18 cellular contexts compared by ENCODE assay signal in the genomic region with DNA sequence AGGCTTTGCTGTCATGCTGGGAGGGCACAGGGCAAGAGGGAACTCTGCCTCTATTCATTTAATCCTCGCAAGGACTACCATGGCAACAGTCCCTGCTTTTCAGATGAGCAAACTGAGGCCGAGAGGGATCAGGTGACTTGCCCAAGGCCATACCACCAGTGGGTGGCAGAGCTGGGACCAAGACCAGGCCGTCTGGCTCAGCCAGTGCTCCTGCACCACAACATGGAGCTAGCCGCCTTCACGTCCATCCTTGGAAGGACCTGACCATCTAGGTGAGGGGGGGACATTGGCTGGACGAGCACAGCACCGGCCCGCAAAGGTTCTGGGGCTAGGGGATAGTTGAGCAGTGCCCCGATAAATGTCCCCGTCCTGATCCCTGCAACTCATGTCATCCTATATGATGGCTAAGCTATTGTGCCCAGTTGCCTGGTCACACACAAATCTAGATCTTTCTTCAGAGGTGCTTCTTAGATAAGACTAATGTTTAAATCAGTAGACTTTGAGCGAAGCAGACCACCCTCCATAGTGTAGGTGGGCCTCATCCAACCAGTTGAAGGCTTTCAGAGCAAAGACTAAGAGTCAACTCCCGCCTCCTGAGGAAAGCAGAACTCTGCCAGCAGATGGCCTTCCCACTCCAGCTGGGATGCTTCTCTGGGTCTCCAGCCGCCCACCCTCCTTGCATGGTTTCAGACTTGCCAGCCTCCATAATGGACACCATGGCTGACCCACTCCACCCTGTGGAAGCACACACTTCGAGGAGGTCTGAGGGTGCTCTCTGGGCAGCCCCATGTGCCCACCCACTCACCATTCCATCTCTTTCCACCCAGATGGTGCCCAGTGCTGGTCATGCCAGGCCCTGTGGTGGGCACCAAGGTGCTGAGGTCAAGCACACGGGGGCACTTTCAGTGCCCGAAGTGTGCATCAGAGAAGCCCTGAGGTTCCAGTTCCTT.
DNase-seq lines count a peak whose midpoint lies in the region; ATAC-seq and TF ChIP-seq lines count a peak whose summit lies in the region.
"Had no signal": no experiment of that assay in that cellular context is flagged by ENCODE, and none has a peak within 500 bp of the region (broad histone marks: within the 10 kb centered on the region; RNA-seq: fewer than 3 reads in every experiment).

No MANE protein-coding gene starts in this region.

- H3K4me1 ChIP-seq in SK-N-SH (ENCODE audit: control insufficient read depth in 1 of 2, insufficient read depth in 2 of 2, low read depth in 1 of 2, low read length in 1 of 2) (peaks cover 0 to 3% of the 10 kb centered on the region in 2 experiments; a peak in 1 of 4 replicates), HEK293 (ENCODE audit: control insufficient read depth, insufficient read depth, low read length) (no peaks in the 10 kb centered on the region), mesendoderm (ENCODE audit: control insufficient read depth, low read depth, low read length) (no peaks in the 10 kb centered on the region), mesenchymal stem cell (ENCODE audit: control insufficient read depth, insufficient read depth, low read depth, low read length) (peaks cover 1% of the 10 kb centered on the region), tibial artery (no peaks in the 10 kb centered on the region)

- H4K8ac ChIP-seq in mesendoderm (ENCODE audit: low read depth, low read length) (no peak overlapping the region), mesenchymal stem cell (ENCODE audit: low read length) (no peak overlapping the region)

- H3F3A ChIP-seq in SK-N-SH (replicated peaks; ENCODE audit: insufficient read depth), result no peaks in the 10 kb centered on the region

- TF ChIP-seq CTCF in SK-N-SH (IDR thresholded peaks at IDR 0.05), result no peak
- TF ChIP-seq CTCF in HEK293 (tag by site-specific recombination; IDR thresholded peaks at IDR 0.05), result 0 out of 2 replicates have a peak, but pooled peaks have one; percentile 18
- TF ChIP-seq CTCF in WERI-Rb-1 (IDR thresholded peaks at IDR 0.05; ENCODE audit: low read depth, low read length), result peak; percentile 61
- TF ChIP-seq CTCF in tibial artery (IDR thresholded peaks at IDR 0.05), result no peak

- H3K27ac ChIP-seq in SK-N-SH (ENCODE audit: low read depth in 2 of 2, low read length in 1 of 2) (no peak overlapping the region), HEK293 (ENCODE audit: extremely low read depth, low read depth, low read length) (no peak overlapping the region), WERI-Rb-1 (no peak overlapping the region), mesendoderm (ENCODE audit: low read depth, low read length) (no peak overlapping the region), mesenchymal stem cell (ENCODE audit: low read length, poor library complexity, severe bottlenecking) (no peak overlapping the region), tibial artery (no peak overlapping the region)
- H3K27ac ChIP-seq: ovary had no signal

- CTCF ChIA-PET in SK-N-SH (lab: Yijun Ruan, JAX), result no interaction called here
- CTCF ChIA-PET in HEK293 (lab: Yijun Ruan, JAX), result interaction anchor here (0.7 kb wide), 1 partner anchor 386 kb away, joined by 5 read pairs; no protein-coding TSS in a partner anchor

- H3K79me1 ChIP-seq in mesendoderm (ENCODE audit: low read length), result no peaks in the 10 kb centered on the region
- no peaks in the 10 kb centered on the region for H3K79me1 ChIP-seq in mesenchymal stem cell (replicated peaks; ENCODE audit: low read length, poor library complexity, severe bottlenecking)

- H2BK120ac ChIP-seq in mesendoderm (ENCODE audit: low read depth, low read length) (no peak overlapping the region), mesenchymal stem cell (ENCODE audit: low read depth, low read length) (no peak overlapping the region)

- H3K27me3 ChIP-seq in SK-N-SH (ENCODE audit: insufficient read depth) (no peaks in the 10 kb centered on the region), WERI-Rb-1 (ENCODE audit: insufficient read depth, low read depth, severe bottlenecking) (no peaks in the 10 kb centered on the region), mesendoderm (ENCODE audit: insufficient read depth, low read length, poor library complexity) (no peaks in the 10 kb centered on the region), mesenchymal stem cell (ENCODE audit: control insufficient read depth in 1 of 2, insufficient read depth in 1 of 2, low read length in 2 of 2) (peaks cover 0 to 17% of the 10 kb centered on the region in 2 experiments), tibial artery (peaks cover 0 to 21% of the 10 kb centered on the region in 2 donors)
- H3K27me3 ChIP-seq: ovary had no signal

- no peak overlapping the region for H4K5ac ChIP-seq in mesendoderm (ENCODE audit: low read length)

- H3K9me2 ChIP-seq in SK-N-SH, result no peaks in the 10 kb centered on the region

- H3K9ac ChIP-seq in SK-N-SH (no peak overlapping the region), mesendoderm (ENCODE audit: low read length) (no peak overlapping the region), mesenchymal stem cell (ENCODE audit: low read length) (no peak overlapping the region)

- no peaks in the 10 kb centered on the region for H4K20me1 ChIP-seq in SK-N-SH (ENCODE audit: insufficient read depth)

- H2BK15ac ChIP-seq in mesendoderm (replicated peaks; ENCODE audit: low read depth) (no peak overlapping the region), mesenchymal stem cell (ENCODE audit: low read depth, poor library complexity, severe bottlenecking) (no peak overlapping the region)

- TF ChIP-seq RAD21 in SK-N-SH (IDR thresholded peaks at IDR 0.05; ENCODE audit: low read length), result peak; percentile 26; the same call in 1 of the 2 replicates

- 33% methylated on average over 10 of the region's 16 CpGs for WGBS in SK-N-SH (ENCODE audit: low lambda C conversion rate)
- WGBS in mesendoderm (ENCODE audit: extremely low coverage, insufficient coverage, low lambda C conversion rate), result no CpG with 5 or more reads among the region's 16 CpGs
- 83% methylated on average over 15 of the region's 16 CpGs for WGBS in mesenchymal stem cell

- no peak overlapping the region for H4K91ac ChIP-seq in mesenchymal stem cell (ENCODE audit: low read length)

- no peak overlapping the region for H3K4ac ChIP-seq in mesendoderm (ENCODE audit: low read depth, low read length)
- no peak overlapping the region for H3K4ac ChIP-seq in mesenchymal stem cell (ENCODE audit: low read depth in 1 of 2, low read length in 2 of 2)

- ATAC-seq in SK-N-SH treated with all-trans-retinoic acid at 6 μM for 48 hours (no peak), HG03432 (IDR thresholded peaks at IDR 0.05; ENCODE audit: unreplicated experiment) (no peak)
- ATAC-seq: left lobe of liver, T-helper 17 cell had no signal

- H2AFZ ChIP-seq in SK-N-SH (ENCODE audit: low read depth) (no peak overlapping the region), mesenchymal stem cell (ENCODE audit: low read depth, low read length) (no peak overlapping the region)

- no peak overlapping the region for H3K4me2 ChIP-seq in SK-N-SH
- H3K4me2 ChIP-seq in mesendoderm (ENCODE audit: low read length), result no peak overlapping the region
- H3K4me2 ChIP-seq in mesenchymal stem cell (ENCODE audit: low read length, poor library complexity, severe bottlenecking), result no peak overlapping the region

- no peak overlapping the region for H2BK12ac ChIP-seq in mesenchymal stem cell (ENCODE audit: low read length in 2 of 2)

- H3K14ac ChIP-seq in mesenchymal stem cell (ENCODE audit: low read length in 2 of 2), result no peak overlapping the region

- DNase-seq in SK-N-SH, result no peak
- DNase-seq in WERI-Rb-1, result peak; percentile 51
- peak; percentile 63 for DNase-seq in mesendoderm
- no peak for DNase-seq in mesenchymal stem cell
- no peak for DNase-seq in tibial artery
- DNase-seq: activated gamma-delta T cell; amniotic stem cell; CD8-positive, alpha-beta memory T cell; foreskin fibroblast; NCI-H146; ovary; SHP77 treated with DMSO at 0.1 percent for 48 hours; stimulated activated CD4-positive, alpha-beta T cell treated with anti-CD3 and anti-CD28 coated beads, Interleukin-1b, Interleukin-23, amount 100 ng/mL, for 48 hours; T-helper 17 cell had no signal

- H3K79me2 ChIP-seq in SK-N-SH (ENCODE audit: insufficient read depth) (no peaks in the 10 kb centered on the region), mesendoderm (ENCODE audit: control insufficient read depth, insufficient read depth, low read length) (no peaks in the 10 kb centered on the region)

- H3K56ac ChIP-seq in mesendoderm (ENCODE audit: low read length), result no peak overlapping the region

- H3K18ac ChIP-seq in mesendoderm (ENCODE audit: low read length) (no peak overlapping the region), mesenchymal stem cell (ENCODE audit: low read depth in 1 of 2, low read length in 2 of 2) (no peak overlapping the region)

- POLR2A ChIA-PET in SK-N-SH (lab: Yijun Ruan, JAX) (no interaction called here), HEK293 (lab: Yijun Ruan, JAX) (no interaction called here)

- H3K9me3 ChIP-seq in SK-N-SH (no peaks in the 10 kb centered on the region), HEK293 (ENCODE audit: control insufficient read depth, insufficient read depth, low read depth, low read length) (no peaks in the 10 kb centered on the region), WERI-Rb-1 (ENCODE audit: severe bottlenecking) (no peaks in the 10 kb centered on the region), mesenchymal stem cell (ENCODE audit: control insufficient read depth, low read length) (no peaks in the 10 kb centered on the region), tibial artery (no peaks in the 10 kb centered on the region)
- H3K9me3 ChIP-seq: ovary had no signal

- H2BK5ac ChIP-seq in mesendoderm (ENCODE audit: low read length) (no peak overlapping the region), mesenchymal stem cell (ENCODE audit: low read depth, low read length, poor library complexity, severe bottlenecking) (no peak overlapping the region)

- no peak overlapping the region for H2AK5ac ChIP-seq in mesendoderm (ENCODE audit: low read length)
- H2AK5ac ChIP-seq in mesenchymal stem cell (ENCODE audit: low read length, severe bottlenecking), result no peak overlapping the region

- intact Hi-C loops in tibial artery (cut with DNase I; ENCODE audit: low total_unique reads), result no loop called here

- TF ChIP-seq EP300 in SK-N-SH (IDR thresholded peaks at IDR 0.05; ENCODE audit: borderline replicate concordance in 1 of 2, low read depth in 1 of 2, low read length in 1 of 2), result no peak

- H3K4me3 ChIP-seq in SK-N-SH (ENCODE audit: low read depth in 2 of 2, low read length in 1 of 2), result no peak overlapping the region
- H3K4me3 ChIP-seq in HEK293 (ENCODE audit: low read depth, low read length), result no peak overlapping the region
- no peak overlapping the region for H3K4me3 ChIP-seq in WERI-Rb-1 (ENCODE audit: low read depth, low read length)
- no peak overlapping the region for H3K4me3 ChIP-seq in mesendoderm (ENCODE audit: low read length)
- no peak overlapping the region for H3K4me3 ChIP-seq in mesenchymal stem cell (ENCODE audit: insufficient read depth in 1 of 2, low read depth in 1 of 2, low read length in 2 of 2)
- H3K4me3 ChIP-seq in tibial artery, result no peak overlapping the region
- H3K4me3 ChIP-seq: ovary had no signal

- H3K36me3 ChIP-seq in SK-N-SH (replicated peaks in 1 of 2; ENCODE audit: control insufficient read depth in 1 of 2, insufficient read depth in 2 of 2, low read length in 1 of 2) (no peaks in the 10 kb centered on the region), HEK293 (ENCODE audit: control insufficient read depth in 2 of 2, insufficient read depth in 1 of 2, low read length in 2 of 2) (no peaks in the 10 kb centered on the region), WERI-Rb-1 (no peaks in the 10 kb centered on the region), mesendoderm (ENCODE audit: control insufficient read depth, insufficient read depth, low read length) (no peaks in the 10 kb centered on the region), mesenchymal stem cell (ENCODE audit: control insufficient read depth in 1 of 2, insufficient read depth in 2 of 2, low read depth in 1 of 2, low read length in 2 of 2) (no peaks in the 10 kb centered on the region), tibial artery (no peaks in the 10 kb centered on the region)
- H3K36me3 ChIP-seq: ovary had no signal

- H3K23ac ChIP-seq in mesendoderm (ENCODE audit: low read length), result no peak overlapping the region
- H3K23ac ChIP-seq in mesenchymal stem cell (ENCODE audit: low read length in 2 of 2), result no peak overlapping the region

Comparison
In these comparisons a context has a peak if more than half of its experiments do, and no peak if none do; other contexts are left out.
1. DNase-seq: peak in WERI-Rb-1 (single experiment) and mesendoderm (single experiment); none in SK-N-SH (single experiment), mesenchymal stem cell (single experiment) and tibial artery (0 of 2).
2. CTCF ChIP-seq: peak in HEK293 (single experiment) and WERI-Rb-1 (single experiment); none in SK-N-SH (single experiment) and tibial artery (0 of 2).